In genomic region chr9:135990468-135991429, GRCh38 we compare ENCODE assay signal across 8 cellular contexts. TPM values are rescaled to one million over a fixed set of nuclear protein-coding genes. Genes with fewer than 3 reads are reported as not detected.
DNase-seq lines count a peak whose midpoint lies in the region.

No MANE protein-coding gene starts in this region.

- no peak overlapping the region for H3K4me3 Mint-ChIP-seq in activated naive CD4-positive, alpha-beta T cell treated with anti-CD3 and anti-CD28 coated beads for 36 hours

- peaks cover 10% of the 10 kb centered on the region for H3K79me1 ChIP-seq in trophoblast cell (ENCODE audit: low read length)

- CTCF ChIA-PET in activated naive CD4-positive, alpha-beta T cell treated with anti-CD3 and anti-CD28 coated beads for 36 hours (lab: Charles Lee), result no interaction called here

- no peak overlapping the region for H2BK5ac ChIP-seq in trophoblast cell (ENCODE audit: low read depth, low read length, poor library complexity)

- peaks cover 9% of the 10 kb centered on the region in 2 experiments for H3K4me1 ChIP-seq in trophoblast cell (ENCODE audit: control insufficient read depth in 1 of 2, insufficient read depth in 2 of 2, low read length in 2 of 2)

- H3K4me1 Mint-ChIP-seq in activated naive CD4-positive, alpha-beta T cell treated with anti-CD3 and anti-CD28 coated beads for 36 hours (ENCODE audit: low read depth), result peaks cover 20% of the 10 kb centered on the region

- H2AFZ ChIP-seq in trophoblast cell (ENCODE audit: insufficient read depth, low read length, poor library complexity), result no peak overlapping the region

- H3K36me3 Mint-ChIP-seq in activated naive CD4-positive, alpha-beta T cell treated with anti-CD3 and anti-CD28 coated beads for 36 hours (ENCODE audit: low read depth), result no peaks in the 10 kb centered on the region

- H3K9ac ChIP-seq in trophoblast cell (ENCODE audit: low read length), result no peak overlapping the region

- no peak overlapping the region for H3K4me2 ChIP-seq in trophoblast cell (ENCODE audit: low read length)

- H3K27ac ChIP-seq in trophoblast cell (ENCODE audit: low read depth, low read length), result no peak overlapping the region

- H2BK12ac ChIP-seq in trophoblast cell (ENCODE audit: low read length), result no peak overlapping the region

- H3K27me3 ChIP-seq in trophoblast cell (ENCODE audit: insufficient read depth, low read length), result no peaks in the 10 kb centered on the region

- no peak overlapping the region for H3K14ac ChIP-seq in trophoblast cell (ENCODE audit: low read length)

- no peak overlapping the region for H4K12ac ChIP-seq in trophoblast cell (ENCODE audit: low read depth, low read length)

- no peak overlapping the region for H3K27ac Mint-ChIP-seq in activated naive CD4-positive, alpha-beta T cell treated with anti-CD3 and anti-CD28 coated beads for 36 hours

- intact Hi-C loops in activated naive CD4-positive, alpha-beta T cell treated with anti-CD3 and anti-CD28 coated beads for 36 hours (cut with micrococcal nuclease), result no loop called here

- no peaks in the 10 kb centered on the region for H3K9me3 Mint-ChIP-seq in activated naive CD4-positive, alpha-beta T cell treated with anti-CD3 and anti-CD28 coated beads for 36 hours

- H2BK120ac ChIP-seq in trophoblast cell (ENCODE audit: insufficient read depth, low read length, poor library complexity), result no peak overlapping the region

- no peak overlapping the region for H3K4me3 ChIP-seq in trophoblast cell (ENCODE audit: low read depth, low read length)

- H3K27me3 Mint-ChIP-seq in activated naive CD4-positive, alpha-beta T cell treated with anti-CD3 and anti-CD28 coated beads for 36 hours (ENCODE audit: low read depth), result no peaks in the 10 kb centered on the region

- DNase-seq in NCI-H187 (lab: John Stamatoyannopoulos, UW) (peak; percentile 29 to 37), NCI-H187 treated with DMSO at 0.1 percent for 48 hours (lab: John Stamatoyannopoulos, UW) (no peak), NOMO-1 (lab: John Stamatoyannopoulos, UW; ENCODE audit: unreplicated experiment in 2 of 2) (peak; percentile 60 to 80), germinal center (ENCODE audit: low spot score) (peak; percentile 58), trophoblast cell (no peak), globus pallidus (ENCODE audit: low spot score) (no peak)
- peak; percentile 46 for DNase-seq in activated naive CD4-positive, alpha-beta T cell treated with anti-CD3 and anti-CD28 coated beads for 36 hours
- peak; percentile 50 for DNase-seq in stimulated activated CD4-positive, alpha-beta T cell treated with anti-CD3 and anti-CD28 coated beads, Interleukin-15, amount 100 ng/mL, for 24 hours

- H2AK5ac ChIP-seq in trophoblast cell (ENCODE audit: low read length), result no peak overlapping the region

- H4K91ac ChIP-seq in trophoblast cell (ENCODE audit: low read depth, low read length), result no peak overlapping the region

- WGBS in trophoblast cell (ENCODE audit: extremely low coverage, insufficient coverage, insufficient read length), result 94% methylated on average over 5 of the region's 21 CpGs

- H3K23ac ChIP-seq in trophoblast cell (ENCODE audit: low read length), result no peak overlapping the region

- H3K79me2 ChIP-seq in trophoblast cell (ENCODE audit: control insufficient read depth, insufficient read depth, low read length, poor library complexity), result peaks cover 2% of the 10 kb centered on the region

- no peak overlapping the region for H4K8ac ChIP-seq in trophoblast cell (ENCODE audit: low read depth, low read length)

- H3K18ac ChIP-seq in trophoblast cell (ENCODE audit: low read length), result no peak overlapping the region

- H3K4ac ChIP-seq in trophoblast cell (ENCODE audit: low read depth, low read length), result no peak overlapping the region

- H3K9me3 ChIP-seq in trophoblast cell (ENCODE audit: insufficient read depth, low read depth, low read length), result no peaks in the 10 kb centered on the region

- no peaks in the 10 kb centered on the region for H3K36me3 ChIP-seq in trophoblast cell (ENCODE audit: control insufficient read depth in 1 of 2, insufficient read depth in 2 of 2, low read length in 2 of 2)

RNA-seq across cellular contexts. Expression of gene UBAC1, which starts 29.6 kb away (rescaled TPM):
- total RNA-seq in activated naive CD4-positive, alpha-beta T cell treated with anti-CD3 and anti-CD28 coated beads for 36 hours, result 10 to 100 TPM; 37.2 to 40.0 TPM
- 40.1 and 42.3 TPM in 2 replicates for polyA plus RNA-seq in trophoblast cell (2013)

Comparison
In these comparisons a context has a peak if more than half of its experiments do, and no peak if none do; other contexts are left out.
1. DNase-seq: peak in NCI-H187 (2 of 2), NOMO-1 (2 of 2), activated naive CD4-positive, alpha-beta T cell treated with anti-CD3 and anti-CD28 coated beads for 36 hours (single experiment), germinal center (single experiment) and stimulated activated CD4-positive, alpha-beta T cell treated with anti-CD3 and anti-CD28 coated beads, Interleukin-15, amount 100 ng/mL, for 24 hours (single experiment); none in NCI-H187 treated with DMSO at 0.1 percent for 48 hours (single experiment), trophoblast cell (0 of 2) and globus pallidus (single experiment).